30 cellular contexts compared by ENCODE assay signal in the genomic region with DNA sequence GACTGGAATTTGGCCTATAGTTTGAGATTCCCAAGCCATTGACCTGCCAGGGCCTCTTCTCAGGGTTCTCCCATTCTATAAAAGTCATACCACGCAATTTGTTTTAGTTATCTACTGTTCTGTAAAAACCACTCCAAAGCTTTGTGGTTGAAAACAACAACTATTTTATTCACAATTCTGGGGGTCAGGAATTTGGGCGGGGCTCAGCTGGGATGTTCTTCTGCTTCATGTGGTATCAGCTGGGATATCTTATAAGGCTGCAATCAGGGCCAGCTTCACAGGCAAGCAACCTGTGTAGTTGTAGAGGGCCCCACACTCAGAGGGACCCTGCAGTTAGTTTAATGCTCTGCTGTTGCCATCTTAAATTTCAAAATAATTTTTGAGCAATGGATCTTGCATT. TPM values are rescaled to one million over a fixed set of nuclear protein-coding genes. Genes with fewer than 3 reads are reported as not detected.
DNase-seq lines count a peak whose midpoint lies in the region; ATAC-seq, FAIRE-seq and TF ChIP-seq lines count a peak whose summit lies in the region.
"Had no signal": no experiment of that assay in that cellular context is flagged by ENCODE, and none has a peak within 500 bp of the region (broad histone marks: within the 10 kb centered on the region; RNA-seq: fewer than 3 reads in every experiment).

No MANE protein-coding gene starts in this region.

- CTCF ChIA-PET in HepG2 (lab: Yijun Ruan, JAX; ENCODE audit: low intra/inter-chr PET ratio, low total read pairs) = no interaction called here

- H3K4me3 ChIP-seq in HepG2 (replicated peaks in 1 of 3; ENCODE audit: insufficient read depth in 1 of 3, low read depth in 2 of 3, low read length in 3 of 3) = no peak overlapping the region
- no peak overlapping the region for H3K4me3 ChIP-seq in right lobe of liver
- H3K4me3 ChIP-seq in aorta (ENCODE audit: low read length in 2 of 2) = no peak overlapping the region
- H3K4me3 ChIP-seq: BLaER1, GM12878 had no signal

- H2AFZ ChIP-seq in HepG2 (ENCODE audit: low read length) = no peak overlapping the region

- 54% methylated on average over 2 of the region's 2 CpGs for WGBS in HepG2 (ENCODE audit: low lambda C conversion rate)
- WGBS in right lobe of liver (ENCODE audit: insufficient coverage, low coverage, low lambda C conversion rate, missing lambda C conversion rate) = 82% methylated on average over 2 of the region's 2 CpGs
- WGBS in aorta, 2 donors = 88 to 91% methylated on average over 2 of the region's 2 CpGs

- BruUV-seq in HepG2 (replicated peaks; lab: Mats Ljungman, UMichigan) = no TSS peak

- no peak overlapping the region for H3K9ac ChIP-seq in HepG2 (ENCODE audit: insufficient read depth, low read depth, low read length)
- H3K9ac ChIP-seq: BLaER1 had no signal

- in situ Hi-C loops in HepG2 (cut with HindIII; ENCODE audit: extremely low pct_ligation_motif_present, low pct_unique_long_range_greater_than_20kb) = no loop called here

- peaks cover 33% of the 10 kb centered on the region for H3K4me1 ChIP-seq in HepG2 (ENCODE audit: insufficient read depth, low read length)
- H3K4me1 ChIP-seq in right lobe of liver = no peaks in the 10 kb centered on the region
- H3K4me1 ChIP-seq in aorta (ENCODE audit: control insufficient read depth in 1 of 2, insufficient read depth in 2 of 2, low read length in 2 of 2) = no peaks in the 10 kb centered on the region
- H3K4me1 ChIP-seq: BE2C had no signal

- no peaks in the 10 kb centered on the region for H3K79me2 ChIP-seq in HepG2 (ENCODE audit: insufficient read depth, low read length)

- no peak overlapping the region for H3K4me2 ChIP-seq in HepG2 (ENCODE audit: low read depth, low read length)
- H3K4me2 ChIP-seq: BLaER1 had no signal

- FAIRE-seq in HepG2 (lab: Jason Lieb, UNC) = no peak
- FAIRE-seq: A204.1, GM12878, GM12892, GM18507 had no signal

- no peak for ATAC-seq in HepG2
- no peak for ATAC-seq in right lobe of liver
- ATAC-seq in aorta (ENCODE audit: low FRiP score) = no peak
- ATAC-seq: GM12878 had no signal

- POLR2A ChIA-PET in HepG2 (lab: Yijun Ruan, JAX) = no interaction called here

- DNase-seq in HepG2 (ENCODE audit: low spot score) (no peak), right lobe of liver (no peak), SW480 (ENCODE audit: low spot score) (peak; percentile 86), mesenteric fat pad (ENCODE audit: low spot score) (peak; percentile 24), aorta (no peak)
- DNase-seq in activated effector memory CD4-positive, alpha-beta T cell treated with Interleukin-2 at 50 U/mL for 16 hours = no peak
- DNase-seq: ACHN; BE2C; C1 segment of cervical spinal cord; CD4-positive, alpha-beta memory T cell; CD4-positive, CD25-positive, alpha-beta regulatory T cell; CD8-positive, alpha-beta memory T cell; COR-L47; DMS 273 treated with DMSO at 0.1 percent for 48 hours; DMS153; DMS53; DMS79; DND-41; EL; GDM1 had no signal

- TF ChIP-seq RAD21 in HepG2 (CRISPR knock-in tag; IDR thresholded peaks at IDR 0.05) = no peak

- 0 out of 5 replicates have a peak, but pooled peaks cover 0 to 4% of the 10 kb centered on the region in 2 experiments for H3K27me3 ChIP-seq in HepG2 (ENCODE audit: control insufficient read depth in 1 of 2, insufficient read depth in 2 of 2, low read length in 2 of 2)
- no peaks in the 10 kb centered on the region for H3K27me3 ChIP-seq in right lobe of liver
- H3K27me3 ChIP-seq in aorta (ENCODE audit: control insufficient read depth in 1 of 2, insufficient read depth in 2 of 2, low read length in 1 of 2) = no peaks in the 10 kb centered on the region
- H3K27me3 ChIP-seq: BE2C, BLaER1 had no signal

- intact Hi-C loops in HepG2 (cut with micrococcal nuclease; ENCODE audit: unreplicated experiment) (no loop called here), right lobe of liver (cut with DNase I) (no loop called here), aorta (cut with DNase I) (no loop called here)

- no peaks in the 10 kb centered on the region for H4K20me1 ChIP-seq in HepG2 (ENCODE audit: insufficient read depth, low read length)
- H4K20me1 ChIP-seq: BLaER1 had no signal

- TF ChIP-seq POLR2A in HepG2 (IDR thresholded peaks at IDR 0.05; ENCODE audit: insufficient read depth in 1 of 2, low read depth in 2 of 2, low read length in 2 of 2) (no peak), right lobe of liver (IDR thresholded peaks at IDR 0.05) (no peak)

- H3K27ac ChIP-seq in HepG2 (ENCODE audit: extremely low read length, insufficient read depth, low read length) (no peak overlapping the region), right lobe of liver (no peak overlapping the region), aorta (ENCODE audit: low read depth in 1 of 2, low read length in 2 of 2) (no peak overlapping the region)
- H3K27ac ChIP-seq: 22Rv1, BLaER1 had no signal

- TF ChIP-seq EP300 in HepG2 (IDR thresholded peaks at IDR 0.05; ENCODE audit: low read depth in 2 of 2, low read length in 2 of 2) = no peak
- TF ChIP-seq EP300 in HepG2 (CRISPR knock-in tag; IDR thresholded peaks at IDR 0.05; ENCODE audit: borderline replicate concordance) = no peak

- H3K36me3 ChIP-seq in HepG2 (replicated peaks in 1 of 2; ENCODE audit: control insufficient read depth in 1 of 2, insufficient read depth in 2 of 2, low read length in 2 of 2) = no peaks in the 10 kb centered on the region
- no peaks in the 10 kb centered on the region for H3K36me3 ChIP-seq in right lobe of liver
- no peaks in the 10 kb centered on the region for H3K36me3 ChIP-seq in aorta (ENCODE audit: control insufficient read depth in 1 of 2, insufficient read depth in 2 of 2, low read length in 1 of 2)
- H3K36me3 ChIP-seq: BE2C, BLaER1 had no signal

- no peaks in the 10 kb centered on the region for H3K9me3 ChIP-seq in HepG2 (ENCODE audit: low read length)
- H3K9me3 ChIP-seq in right lobe of liver = no peaks in the 10 kb centered on the region
- peaks cover 2% of the 10 kb centered on the region for H3K9me3 ChIP-seq in aorta (ENCODE audit: control insufficient read depth, low read length)
- H3K9me3 ChIP-seq: BE2C, BLaER1 had no signal

- TF ChIP-seq CTCF in HepG2 (CRISPR knock-in tag; IDR thresholded peaks at IDR 0.05) = no peak
- TF ChIP-seq CTCF in right lobe of liver (IDR thresholded peaks at IDR 0.05) = no peak

RNA-seq across cellular contexts. Expression of a gene that starts 16.4 kb away (rescaled TPM):
- total RNA-seq in HepG2 (2016; rRNA removed; fragmentation: Illumina TruSeq; extraction: Trizol) (not detected in 2 replicates), right lobe of liver (not detected), mesenteric fat pad (not detected), aorta (not detected)
- not detected in 2 replicates for total RNA-seq in HepG2 (2016; cell fraction: cytosol; rRNA removed; fragmentation: Illumina TruSeq; extraction: Trizol; ENCODE audit: low read depth)
- not detected in 2 replicates for total RNA-seq in HepG2 (2016; cell fraction: insoluble cytoplasmic fraction; rRNA removed; fragmentation: Illumina TruSeq; extraction: Trizol)
- not detected in 2 replicates for total RNA-seq in HepG2 (2016; cell fraction: membrane; rRNA removed; fragmentation: Illumina TruSeq; extraction: Trizol)
- not detected in 2 replicates for total RNA-seq in HepG2 (2016; cell fraction: nucleus; rRNA removed; fragmentation: Illumina TruSeq; extraction: Trizol)
- polyA plus RNA-seq in HepG2 (2011; rRNA removed) (not detected in 2 replicates), aorta (not detected)
- polyA plus RNA-seq in HepG2 (2011; cell fraction: cytosol; rRNA removed) = not detected in 2 replicates
- polyA plus RNA-seq in HepG2 (2011; cell fraction: nucleus; rRNA removed) = not detected in 2 replicates
- not detected in 2 replicates for polyA plus RNA-seq in HepG2 (2012)
- not detected in 2 replicates for polyA plus RNA-seq in HepG2 (2016; cell fraction: cytosol; fragmentation: Illumina TruSeq; extraction: Trizol; ENCODE audit: low read depth)
- not detected in 2 replicates for polyA plus RNA-seq in HepG2 (2016; cell fraction: insoluble cytoplasmic fraction; fragmentation: Illumina TruSeq; extraction: Trizol; ENCODE audit: low read depth)
- polyA plus RNA-seq in HepG2 (2016; cell fraction: membrane; fragmentation: Illumina TruSeq; extraction: Trizol; ENCODE audit: low read depth) = not detected in 2 replicates
- not detected in 2 replicates for polyA plus RNA-seq in HepG2 (2016; cell fraction: nucleus; fragmentation: Illumina TruSeq; extraction: Trizol; ENCODE audit: insufficient read depth, low read depth)
- not detected in 2 replicates for polyA minus RNA-seq in HepG2 (2011; rRNA and poly(A)+ RNA removed; ENCODE audit: low replicate concordance)
- not detected in 2 replicates for polyA minus RNA-seq in HepG2 (2011; cell fraction: cytosol; rRNA and poly(A)+ RNA removed)
- not detected in 2 replicates for polyA minus RNA-seq in HepG2 (2011; cell fraction: nucleus; rRNA and poly(A)+ RNA removed)
- total RNA-seq: CD4-positive, alpha-beta memory T cell; CD4-positive, CD25-positive, alpha-beta regulatory T cell; CD8-positive, alpha-beta memory T cell; Daoy; G401; GM12878 had no signal
- polyA plus RNA-seq: AG04450; CD14-positive monocyte; CD4-positive, alpha-beta memory T cell; CD4-positive, CD25-positive, alpha-beta regulatory T cell; CD8-positive, alpha-beta memory T cell; GM12878 had no signal

RNA-seq across cellular contexts. Expression of a gene that starts 28.1 kb away (rescaled TPM):
- 70.4 and 70.6 TPM in 2 replicates for total RNA-seq in HepG2 (2016; rRNA removed; fragmentation: Illumina TruSeq; extraction: Trizol)
- total RNA-seq in HepG2 (2016; cell fraction: cytosol; rRNA removed; fragmentation: Illumina TruSeq; extraction: Trizol; ENCODE audit: low read depth) = 9.8 and 10.0 TPM in 2 replicates
- 60.2 and 71.8 TPM in 2 replicates for total RNA-seq in HepG2 (2016; cell fraction: insoluble cytoplasmic fraction; rRNA removed; fragmentation: Illumina TruSeq; extraction: Trizol)
- 27.7 and 31.2 TPM in 2 replicates for total RNA-seq in HepG2 (2016; cell fraction: membrane; rRNA removed; fragmentation: Illumina TruSeq; extraction: Trizol)
- total RNA-seq in HepG2 (2016; cell fraction: nucleus; rRNA removed; fragmentation: Illumina TruSeq; extraction: Trizol) = 60.7 and 66.5 TPM in 2 replicates
- 55.8 and 62.2 TPM in 2 replicates for polyA plus RNA-seq in HepG2 (2011; rRNA removed)
- polyA plus RNA-seq in HepG2 (2011; cell fraction: cytosol; rRNA removed) = 42.9 and 47.4 TPM in 2 replicates
- 96.0 and 102 TPM in 2 replicates for polyA plus RNA-seq in HepG2 (2011; cell fraction: nucleus; rRNA removed)
- 48.5 and 51.9 TPM in 2 replicates for polyA plus RNA-seq in HepG2 (2012)
- 8.0 TPM in 2 replicates for polyA plus RNA-seq in HepG2 (2016; cell fraction: cytosol; fragmentation: Illumina TruSeq; extraction: Trizol; ENCODE audit: low read depth)
- 52.6 and 65.1 TPM in 2 replicates for polyA plus RNA-seq in HepG2 (2016; cell fraction: insoluble cytoplasmic fraction; fragmentation: Illumina TruSeq; extraction: Trizol; ENCODE audit: low read depth)
- polyA plus RNA-seq in HepG2 (2016; cell fraction: membrane; fragmentation: Illumina TruSeq; extraction: Trizol; ENCODE audit: low read depth) = 20.7 and 22.3 TPM in 2 replicates
- 82.3 and 84.7 TPM in 2 replicates for polyA plus RNA-seq in HepG2 (2016; cell fraction: nucleus; fragmentation: Illumina TruSeq; extraction: Trizol; ENCODE audit: insufficient read depth, low read depth)
- 57.7 and 119 TPM in 2 replicates for polyA minus RNA-seq in HepG2 (2011; rRNA and poly(A)+ RNA removed; ENCODE audit: low replicate concordance)
- polyA minus RNA-seq in HepG2 (2011; cell fraction: cytosol; rRNA and poly(A)+ RNA removed) = 18.6 and 21.6 TPM in 2 replicates
- 78.0 and 87.9 TPM in 2 replicates for polyA minus RNA-seq in HepG2 (2011; cell fraction: nucleus; rRNA and poly(A)+ RNA removed)
- total RNA-seq in right lobe of liver = 10 to 100 TPM in 3 of 6 experiments, 1 to 10 TPM in 3; 5.3 to 12.2 (median 9.4) TPM
- 25.1 TPM for total RNA-seq in mesenteric fat pad
- 10 to 100 TPM; 17.9 to 23.0 TPM for total RNA-seq in aorta
- 10 to 100 TPM in 1 of 2 donors, 1 to 10 TPM in 1; 4.3 to 17.3 TPM for polyA plus RNA-seq in aorta

RNA-seq across cellular contexts. Expression of a gene that starts 47.1 kb away (rescaled TPM):
- total RNA-seq in HepG2 (2016; rRNA removed; fragmentation: Illumina TruSeq; extraction: Trizol) (30.0 and 37.2 TPM in 2 replicates), right lobe of liver (10 to 100 TPM; 17.8 to 26.1 (median 22.5) TPM), mesenteric fat pad (31.1 TPM), aorta (10 to 100 TPM; 12.4 to 15.9 TPM)
- total RNA-seq in HepG2 (2016; cell fraction: cytosol; rRNA removed; fragmentation: Illumina TruSeq; extraction: Trizol; ENCODE audit: low read depth) = 141 and 145 TPM in 2 replicates
- total RNA-seq in HepG2 (2016; cell fraction: insoluble cytoplasmic fraction; rRNA removed; fragmentation: Illumina TruSeq; extraction: Trizol) = 25.4 and 37.6 TPM in 2 replicates
- 112 and 121 TPM in 2 replicates for total RNA-seq in HepG2 (2016; cell fraction: membrane; rRNA removed; fragmentation: Illumina TruSeq; extraction: Trizol)
- total RNA-seq in HepG2 (2016; cell fraction: nucleus; rRNA removed; fragmentation: Illumina TruSeq; extraction: Trizol) = 16.8 TPM in 2 replicates
- polyA plus RNA-seq in HepG2 (2011; rRNA removed) (11.6 and 12.1 TPM in 2 replicates), aorta (10 to 100 TPM; 25.9 to 54.8 TPM)
- polyA plus RNA-seq in HepG2 (2011; cell fraction: cytosol; rRNA removed) = 10.0 and 15.9 TPM in 2 replicates
- polyA plus RNA-seq in HepG2 (2011; cell fraction: nucleus; rRNA removed) = 4.1 and 7.0 TPM in 2 replicates
- 5.7 and 8.8 TPM in 2 replicates for polyA plus RNA-seq in HepG2 (2012)
- polyA plus RNA-seq in HepG2 (2016; cell fraction: cytosol; fragmentation: Illumina TruSeq; extraction: Trizol; ENCODE audit: low read depth) = 152 and 157 TPM in 2 replicates
- polyA plus RNA-seq in HepG2 (2016; cell fraction: insoluble cytoplasmic fraction; fragmentation: Illumina TruSeq; extraction: Trizol; ENCODE audit: low read depth) = 23.1 and 23.9 TPM in 2 replicates
- 103 and 106 TPM in 2 replicates for polyA plus RNA-seq in HepG2 (2016; cell fraction: membrane; fragmentation: Illumina TruSeq; extraction: Trizol; ENCODE audit: low read depth)
- polyA plus RNA-seq in HepG2 (2016; cell fraction: nucleus; fragmentation: Illumina TruSeq; extraction: Trizol; ENCODE audit: insufficient read depth, low read depth) = 23.7 and 26.7 TPM in 2 replicates
- polyA minus RNA-seq in HepG2 (2011; rRNA and poly(A)+ RNA removed; ENCODE audit: low replicate concordance) = 19.5 and 55.8 TPM in 2 replicates
- polyA minus RNA-seq in HepG2 (2011; cell fraction: cytosol; rRNA and poly(A)+ RNA removed) = 2.7 and 5.5 TPM in 2 replicates
- polyA minus RNA-seq in HepG2 (2011; cell fraction: nucleus; rRNA and poly(A)+ RNA removed) = 2.2 and 3.3 TPM in 2 replicates

RNA-seq across cellular contexts. Expression of a gene that starts 48.1 kb away (rescaled TPM):
- total RNA-seq in HepG2 (2016; rRNA removed; fragmentation: Illumina TruSeq; extraction: Trizol) (517 and 689 TPM in 2 replicates), right lobe of liver (100 to 1,000 TPM in 3 of 6 experiments, 10 to 100 TPM in 3; 83.5 to 131 (median 99.4) TPM), mesenteric fat pad (190 TPM), aorta (100 to 1,000 TPM; 128 to 157 TPM)
- total RNA-seq in HepG2 (2016; cell fraction: cytosol; rRNA removed; fragmentation: Illumina TruSeq; extraction: Trizol; ENCODE audit: low read depth) = 83.8 and 91.7 TPM in 2 replicates
- total RNA-seq in HepG2 (2016; cell fraction: insoluble cytoplasmic fraction; rRNA removed; fragmentation: Illumina TruSeq; extraction: Trizol) = 525 and 715 TPM in 2 replicates
- total RNA-seq in HepG2 (2016; cell fraction: membrane; rRNA removed; fragmentation: Illumina TruSeq; extraction: Trizol) = 114 and 115 TPM in 2 replicates
- total RNA-seq in HepG2 (2016; cell fraction: nucleus; rRNA removed; fragmentation: Illumina TruSeq; extraction: Trizol) = 196 and 212 TPM in 2 replicates
- polyA plus RNA-seq in HepG2 (2011; rRNA removed) (326 and 347 TPM in 2 replicates), aorta (100 to 1,000 TPM; 132 to 154 TPM)
- 421 and 439 TPM in 2 replicates for polyA plus RNA-seq in HepG2 (2011; cell fraction: cytosol; rRNA removed)
- polyA plus RNA-seq in HepG2 (2011; cell fraction: nucleus; rRNA removed) = 113 and 132 TPM in 2 replicates
- 497 and 591 TPM in 2 replicates for polyA plus RNA-seq in HepG2 (2012)
- 60.5 and 62.9 TPM in 2 replicates for polyA plus RNA-seq in HepG2 (2016; cell fraction: cytosol; fragmentation: Illumina TruSeq; extraction: Trizol; ENCODE audit: low read depth)
- polyA plus RNA-seq in HepG2 (2016; cell fraction: insoluble cytoplasmic fraction; fragmentation: Illumina TruSeq; extraction: Trizol; ENCODE audit: low read depth) = 605 and 611 TPM in 2 replicates
- 71.6 and 78.2 TPM in 2 replicates for polyA plus RNA-seq in HepG2 (2016; cell fraction: membrane; fragmentation: Illumina TruSeq; extraction: Trizol; ENCODE audit: low read depth)
- polyA plus RNA-seq in HepG2 (2016; cell fraction: nucleus; fragmentation: Illumina TruSeq; extraction: Trizol; ENCODE audit: insufficient read depth, low read depth) = 207 and 227 TPM in 2 replicates
- 594 and 852 TPM in 2 replicates for polyA minus RNA-seq in HepG2 (2011; rRNA and poly(A)+ RNA removed; ENCODE audit: low replicate concordance)
- 197 and 217 TPM in 2 replicates for polyA minus RNA-seq in HepG2 (2011; cell fraction: cytosol; rRNA and poly(A)+ RNA removed)
- 138 and 184 TPM in 2 replicates for polyA minus RNA-seq in HepG2 (2011; cell fraction: nucleus; rRNA and poly(A)+ RNA removed)

Comparison
In these comparisons a context has a peak if more than half of its experiments do, and no peak if none do; other contexts are left out.
1. DNase-seq: peak in SW480 (single experiment) and mesenteric fat pad (single experiment); none in HepG2 (single experiment), right lobe of liver (0 of 3), aorta (0 of 2) and activated effector memory CD4-positive, alpha-beta T cell treated with Interleukin-2 at 50 U/mL for 16 hours (single experiment).